2 cellular contexts compared by ENCODE assay signal in the genomic region with DNA sequence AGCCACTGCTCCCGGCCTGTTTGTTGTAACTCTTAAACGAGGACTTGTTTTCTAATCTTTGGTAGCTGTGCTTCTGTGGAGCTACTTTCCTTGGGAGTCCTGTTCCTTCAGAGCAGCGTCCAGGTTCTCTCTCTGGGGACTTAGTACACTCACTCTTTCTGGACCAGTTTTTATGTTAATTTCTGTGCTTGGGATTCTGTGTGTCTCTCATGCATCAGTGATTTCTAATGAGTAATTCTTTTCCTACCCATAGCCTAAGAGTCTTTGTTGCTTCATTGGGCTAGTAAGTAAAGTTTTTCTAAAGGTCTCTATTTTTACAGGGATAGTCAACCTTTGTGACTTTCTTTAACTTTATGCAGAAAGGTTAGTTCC.
TF ChIP-seq lines count a peak whose summit lies in the region.

No MANE protein-coding gene starts in this region.

TF ChIP-seq in K562, 482 proteins besides CTCF, POLR2A, EP300 and RAD21:
- TF ChIP-seq ZNF76 (CRISPR knock-in tag; IDR thresholded peaks at IDR 0.05; ENCODE audit: borderline replicate concordance): no peak
- no peak for TF ChIP-seq TCF7 (IDR thresholded peaks at IDR 0.05; ENCODE audit: borderline replicate concordance)
- no peak for TF ChIP-seq ZNF699 (CRISPR knock-in tag; IDR thresholded peaks at IDR 0.05; ENCODE audit: insufficient replicate concordance)
- TF ChIP-seq HEY1 (CRISPR knock-in tag; IDR thresholded peaks at IDR 0.05; ENCODE audit: borderline replicate concordance): no peak
- TF ChIP-seq PPARD (CRISPR knock-in tag; IDR thresholded peaks at IDR 0.05): no peak
- no peak for TF ChIP-seq E2F6 (IDR thresholded peaks at IDR 0.05; ENCODE audit: borderline replicate concordance in 1 of 2, extremely low read depth in 1 of 2, insufficient read depth in 1 of 2, insufficient read length in 1 of 2, low read depth in 1 of 2, low read length in 1 of 2, poor library complexity in 1 of 2, severe bottlenecking in 1 of 2)
- no peak for TF ChIP-seq SMAD3 (CRISPR knock-in tag; conservative IDR thresholded peaks at IDR 0.05)
- no peak for TF ChIP-seq ZNF175 (CRISPR knock-in tag; IDR thresholded peaks at IDR 0.05; ENCODE audit: low read depth)
- no peak for TF ChIP-seq XRCC4 (IDR thresholded peaks at IDR 0.05; ENCODE audit: extremely low read depth, insufficient read depth, insufficient read length)
- TF ChIP-seq FOXP1 (CRISPR knock-in tag; IDR thresholded peaks at IDR 0.05): no peak
- no peak for TF ChIP-seq SRSF7 (optimal IDR thresholded peaks at IDR 0.05; ENCODE audit: low read depth, low read length)
- TF ChIP-seq ADNP (tag; IDR thresholded peaks at IDR 0.05): no peak; the same call in 1 of the 2 replicates
- no peak for TF ChIP-seq NFE2L1 (tag; IDR thresholded peaks at IDR 0.05; ENCODE audit: borderline replicate concordance, low read depth)
- TF ChIP-seq MCM2 (IDR thresholded peaks at IDR 0.05; ENCODE audit: low read depth): no peak
- no peak for TF ChIP-seq ZFP30 (CRISPR knock-in tag; IDR thresholded peaks at IDR 0.05; ENCODE audit: borderline replicate concordance)
- TF ChIP-seq E2F3 (CRISPR knock-in tag; IDR thresholded peaks at IDR 0.05): no peak

TF ChIP-seq in WTC11, 78 proteins besides CTCF, POLR2A, EP300 and RAD21:
- TF ChIP-seq IRF1 (CRISPR knock-in tag; IDR thresholded peaks at IDR 0.05) (no peak), ATF1 (CRISPR knock-in tag; IDR thresholded peaks at IDR 0.05) (no peak), TCF7 (CRISPR knock-in tag; IDR thresholded peaks at IDR 0.05; ENCODE audit: low read depth) (no peak), ZNF121 (CRISPR knock-in tag; IDR thresholded peaks at IDR 0.05) (no peak), HMGXB4 (CRISPR knock-in tag; IDR thresholded peaks at IDR 0.05) (no peak), TEAD1 (CRISPR knock-in tag; IDR thresholded peaks at IDR 0.05) (no peak), JAZF1 (CRISPR knock-in tag; IDR thresholded peaks at IDR 0.05) (no peak), ETV6 (CRISPR knock-in tag; IDR thresholded peaks at IDR 0.05) (no peak)
- TF ChIP-seq, protein P1, sequence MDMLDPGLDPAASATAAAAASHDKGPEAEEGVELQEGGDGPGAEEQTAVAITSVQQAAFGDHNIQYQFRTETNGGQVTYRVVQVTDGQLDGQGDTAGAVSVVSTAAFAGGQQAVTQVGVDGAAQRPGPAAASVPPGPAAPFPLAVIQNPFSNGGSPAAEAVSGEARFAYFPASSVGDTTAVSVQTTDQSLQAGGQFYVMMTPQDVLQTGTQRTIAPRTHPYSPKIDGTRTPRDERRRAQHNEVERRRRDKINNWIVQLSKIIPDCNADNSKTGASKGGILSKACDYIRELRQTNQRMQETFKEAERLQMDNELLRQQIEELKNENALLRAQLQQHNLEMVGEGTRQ (CRISPR knock-in tag; IDR thresholded peaks at IDR 0.05): no peak
- TF ChIP-seq, protein P2, sequence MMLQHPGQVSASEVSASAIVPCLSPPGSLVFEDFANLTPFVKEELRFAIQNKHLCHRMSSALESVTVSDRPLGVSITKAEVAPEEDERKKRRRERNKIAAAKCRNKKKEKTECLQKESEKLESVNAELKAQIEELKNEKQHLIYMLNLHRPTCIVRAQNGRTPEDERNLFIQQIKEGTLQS (CRISPR knock-in tag; conservative IDR thresholded peaks at IDR 0.05): no peak
- TF ChIP-seq, protein P3, sequence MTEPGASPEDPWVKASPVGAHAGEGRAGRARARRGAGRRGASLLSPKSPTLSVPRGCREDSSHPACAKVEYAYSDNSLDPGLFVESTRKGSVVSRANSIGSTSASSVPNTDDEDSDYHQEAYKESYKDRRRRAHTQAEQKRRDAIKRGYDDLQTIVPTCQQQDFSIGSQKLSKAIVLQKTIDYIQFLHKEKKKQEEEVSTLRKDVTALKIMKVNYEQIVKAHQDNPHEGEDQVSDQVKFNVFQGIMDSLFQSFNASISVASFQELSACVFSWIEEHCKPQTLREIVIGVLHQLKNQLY (CRISPR knock-in tag; IDR thresholded peaks at IDR 0.05): no peak
- TF ChIP-seq, protein P4, sequence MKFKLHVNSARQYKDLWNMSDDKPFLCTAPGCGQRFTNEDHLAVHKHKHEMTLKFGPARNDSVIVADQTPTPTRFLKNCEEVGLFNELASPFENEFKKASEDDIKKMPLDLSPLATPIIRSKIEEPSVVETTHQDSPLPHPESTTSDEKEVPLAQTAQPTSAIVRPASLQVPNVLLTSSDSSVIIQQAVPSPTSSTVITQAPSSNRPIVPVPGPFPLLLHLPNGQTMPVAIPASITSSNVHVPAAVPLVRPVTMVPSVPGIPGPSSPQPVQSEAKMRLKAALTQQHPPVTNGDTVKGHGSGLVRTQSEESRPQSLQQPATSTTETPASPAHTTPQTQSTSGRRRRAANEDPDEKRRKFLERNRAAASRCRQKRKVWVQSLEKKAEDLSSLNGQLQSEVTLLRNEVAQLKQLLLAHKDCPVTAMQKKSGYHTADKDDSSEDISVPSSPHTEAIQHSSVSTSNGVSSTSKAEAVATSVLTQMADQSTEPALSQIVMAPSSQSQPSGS (CRISPR knock-in tag; IDR thresholded peaks at IDR 0.05; ENCODE audit: borderline replicate concordance, low read depth): no peak
TF ChIP-seq in WTC11: peak in this region for 0.
